9 cellular contexts compared by ENCODE assay signal in genomic region chr1:203408485-203409229, GRCh38. TPM values are rescaled to one million over a fixed set of nuclear protein-coding genes. Genes with fewer than 3 reads are reported as not detected.
DNase-seq lines count a peak whose midpoint lies in the region; ATAC-seq and TF ChIP-seq lines count a peak whose summit lies in the region.
"Had no signal": no experiment of that assay in that cellular context is flagged by ENCODE, and none has a peak within 500 bp of the region (broad histone marks: within the 10 kb centered on the region; RNA-seq: fewer than 3 reads in every experiment).

No MANE protein-coding gene starts in this region.

- H3K36me3 ChIP-seq in lung (ENCODE audit: control insufficient read depth in 2 of 2, insufficient read depth in 2 of 2, low read length in 2 of 2) (no peaks in the 10 kb centered on the region), tibial artery (no peaks in the 10 kb centered on the region)

- WGBS in lung, 2 donors, result 69 to 80% methylated on average over 11 of the region's 11 CpGs

- intact Hi-C loops in tibial artery (cut with DNase I; ENCODE audit: low total_unique reads), result loop anchor here (10.0 kb wide), 1 partner anchor 76 kb away; no protein-coding TSS in a partner anchor

- peak overlapping the region in 1 of 2 donors; percentile 42 for H3K27ac ChIP-seq in lung (ENCODE audit: low read depth in 1 of 2, low read length in 1 of 2)
- H3K27ac ChIP-seq in tibial artery, result peak overlapping the region; percentile 81 to 91

- DNase-seq in M059J (ENCODE audit: low read depth), result peak; percentile 77
- DNase-seq in dermis microvascular lymphatic vessel endothelial cell (ENCODE audit: low read depth in 2 of 2), result peak; percentile 56 to 79
- DNase-seq in lung (ENCODE audit: low spot score), result peak; percentile 53
- DNase-seq in tibial artery, result peak; percentile 95 to 97
- DNase-seq in SIG-M5 (lab: John Stamatoyannopoulos, UW), result no peak
- DNase-seq in NAMALWA (ENCODE audit: low spot score), result no peak

- no peaks in the 10 kb centered on the region for H3K27me3 ChIP-seq in lung (ENCODE audit: control insufficient read depth, insufficient read depth)
- H3K27me3 ChIP-seq in tibial artery, result no peaks in the 10 kb centered on the region

- H3K4me1 ChIP-seq in lung (ENCODE audit: control insufficient read depth in 2 of 2, insufficient read depth in 2 of 2, low read length in 2 of 2) (peaks cover 0 to 1% of the 10 kb centered on the region in 2 donors), tibial artery (peaks cover 11 to 76% (median 58%) of the 10 kb centered on the region in 4 donors)

- no peak for ATAC-seq in lung (ENCODE audit: insufficient read depth, low FRiP score)
- ATAC-seq in HG02852 (IDR thresholded peaks at IDR 0.05; ENCODE audit: unreplicated experiment), result no peak
- no peak for ATAC-seq in HG03196 (IDR thresholded peaks at IDR 0.05; ENCODE audit: unreplicated experiment)
- ATAC-seq: Panc1 had no signal

- H3K4me3 ChIP-seq in lung (no peak overlapping the region), tibial artery (no peak overlapping the region)

- no peak for TF ChIP-seq CTCF in lung (IDR thresholded peaks at IDR 0.05; ENCODE audit: control extremely low read depth, extremely low read depth)
- TF ChIP-seq CTCF in tibial artery (IDR thresholded peaks at IDR 0.05), result no peak

- peaks cover 0 to 4% of the 10 kb centered on the region in 2 donors for H3K9me3 ChIP-seq in lung (ENCODE audit: control insufficient read depth in 2 of 2, insufficient read depth in 1 of 2, low read length in 1 of 2)
- H3K9me3 ChIP-seq in tibial artery, result no peaks in the 10 kb centered on the region

RNA-seq across cellular contexts. Expression of gene FMOD, which starts 57.7 kb away (rescaled TPM):
- total RNA-seq in M059J (2014; rRNA removed; shearing (Covaris generic)), result not detected in 2 replicates
- total RNA-seq in dermis microvascular lymphatic vessel endothelial cell (3.6 and 63.0 TPM in 2 replicates), lung (10 to 100 TPM; 46.3 to 93.4 TPM)
- 10 to 100 TPM; 16.5 to 19.4 TPM for polyA plus RNA-seq in lung

Comparison
In these comparisons a context has a peak if more than half of its experiments do, and no peak if none do; other contexts are left out.
1. DNase-seq: peak in M059J (single experiment), dermis microvascular lymphatic vessel endothelial cell (2 of 2), lung (single experiment) and tibial artery (2 of 2); none in SIG-M5 (single experiment) and NAMALWA (single experiment).